ENCODE assay signal across 8 cellular contexts in genomic region chr18:35042389-35043066, GRCh38. TPM values are rescaled to one million over a fixed set of nuclear protein-coding genes. Genes with fewer than 3 reads are reported as not detected.
DNase-seq lines count a peak whose midpoint lies in the region; TF ChIP-seq lines count a peak whose summit lies in the region.

No MANE protein-coding gene starts in this region.

- CTCF ChIA-PET in activated naive CD4-positive, alpha-beta T cell treated with anti-CD3 and anti-CD28 coated beads for 36 hours (lab: Charles Lee), result interaction anchor here (5.7 kb wide), 1 partner anchor 14 kb away, joined by 65 read pairs; no protein-coding TSS in a partner anchor

- peak overlapping the region; percentile 80 to 89 (median 85) for H3K27ac ChIP-seq in sigmoid colon

- H3K27ac Mint-ChIP-seq in activated naive CD4-positive, alpha-beta T cell treated with anti-CD3 and anti-CD28 coated beads for 36 hours, result peak overlapping the region; percentile 95
- peak overlapping the region; percentile 91 for H3K27ac Mint-ChIP-seq in T-helper 2 cell treated with Interferon-gamma antibody and Interleukin-4, amounts not matched to agents 5 μg/mL and 100 μg/mL, for 36 hours

- 8 to 11% methylated on average over 5 of the region's 5 CpGs for WGBS in sigmoid colon, 2 donors

- H3K9me3 Mint-ChIP-seq in activated naive CD4-positive, alpha-beta T cell treated with anti-CD3 and anti-CD28 coated beads for 36 hours, result no peaks in the 10 kb centered on the region
- no peaks in the 10 kb centered on the region for H3K9me3 Mint-ChIP-seq in T-helper 2 cell treated with Interferon-gamma antibody and Interleukin-4, amounts not matched to agents 5 μg/mL and 100 μg/mL, for 36 hours

- H3K9me3 ChIP-seq in sigmoid colon, result no peaks in the 10 kb centered on the region

- DNase-seq in activated naive CD4-positive, alpha-beta T cell treated with anti-CD3 and anti-CD28 coated beads for 36 hours, result peak; percentile 20
- DNase-seq in activated naive CD4-positive, alpha-beta T cell (lab: John Stamatoyannopoulos, UW), result no peak
- DNase-seq in T-helper 2 cell treated with Interferon-gamma antibody and Interleukin-4, amounts not matched to agents 5 μg/mL and 100 μg/mL, for 36 hours (ENCODE audit: low spot score), result no peak
- peak; percentile 66 for DNase-seq in fibroblast of the aortic adventitia (ENCODE audit: low read depth)
- DNase-seq in sigmoid colon, result no peak
- DNase-seq in NCI-H1436 treated with DMSO at 0.1 percent for 48 hours (lab: John Stamatoyannopoulos, UW), result no peak
- DNase-seq in NCI-H226, result no peak
- DNase-seq in amniotic stem cell (lab: John Stamatoyannopoulos, UW), result no peak

- H3K4me3 ChIP-seq in fibroblast of the aortic adventitia (ENCODE audit: low read depth, low read length) (peak overlapping the region; percentile 97), sigmoid colon (peak overlapping the region in 3 of 4 donors; percentile 62 to 89 (median 76))

- no peak for TF ChIP-seq EP300 in sigmoid colon (IDR thresholded peaks at IDR 0.05)

- intact Hi-C loops in activated naive CD4-positive, alpha-beta T cell treated with anti-CD3 and anti-CD28 coated beads for 36 hours (cut with micrococcal nuclease), result loop anchor here (1.0 to 10.0 kb wide), 12 partner anchors 8 to 1082 kb away; partner anchors contain the start of genes ELP2, GALNT1, INO80C and SLC39A6
- intact Hi-C loops in sigmoid colon (cut with DNase I), result loop anchor here (5.0 kb wide), 2 partner anchors 65 to 75 kb away; no protein-coding TSS in a partner anchor

- H3K27me3 ChIP-seq in sigmoid colon, result no peaks in the 10 kb centered on the region

- peaks cover 2% of the 10 kb centered on the region for H3K36me3 Mint-ChIP-seq in activated naive CD4-positive, alpha-beta T cell treated with anti-CD3 and anti-CD28 coated beads for 36 hours (ENCODE audit: low read depth)
- peaks cover 2% of the 10 kb centered on the region for H3K36me3 Mint-ChIP-seq in T-helper 2 cell treated with Interferon-gamma antibody and Interleukin-4, amounts not matched to agents 5 μg/mL and 100 μg/mL, for 36 hours (ENCODE audit: low read depth)

- no peaks in the 10 kb centered on the region for H3K36me3 ChIP-seq in sigmoid colon

- no peaks in the 10 kb centered on the region for H3K27me3 Mint-ChIP-seq in activated naive CD4-positive, alpha-beta T cell treated with anti-CD3 and anti-CD28 coated beads for 36 hours (ENCODE audit: low read depth)
- no peaks in the 10 kb centered on the region for H3K27me3 Mint-ChIP-seq in T-helper 2 cell treated with Interferon-gamma antibody and Interleukin-4, amounts not matched to agents 5 μg/mL and 100 μg/mL, for 36 hours (ENCODE audit: low read depth)

- H3K4me3 Mint-ChIP-seq in activated naive CD4-positive, alpha-beta T cell treated with anti-CD3 and anti-CD28 coated beads for 36 hours, result peak overlapping the region; percentile 96
- H3K4me3 Mint-ChIP-seq in T-helper 2 cell treated with Interferon-gamma antibody and Interleukin-4, amounts not matched to agents 5 μg/mL and 100 μg/mL, for 36 hours, result peak overlapping the region; percentile 98

- peaks cover 71% of the 10 kb centered on the region for H3K4me1 Mint-ChIP-seq in activated naive CD4-positive, alpha-beta T cell treated with anti-CD3 and anti-CD28 coated beads for 36 hours (ENCODE audit: low read depth)
- peaks cover 56% of the 10 kb centered on the region for H3K4me1 Mint-ChIP-seq in T-helper 2 cell treated with Interferon-gamma antibody and Interleukin-4, amounts not matched to agents 5 μg/mL and 100 μg/mL, for 36 hours (ENCODE audit: low read depth)

- H3K4me1 ChIP-seq in sigmoid colon, result peaks cover 0 to 42% (median 33%) of the 10 kb centered on the region in 4 donors

- no peak for TF ChIP-seq POLR2A in sigmoid colon (IDR thresholded peaks at IDR 0.05)

- TF ChIP-seq CTCF in fibroblast of the aortic adventitia (IDR thresholded peaks at IDR 0.05; ENCODE audit: insufficient read depth, low read length), result peak; percentile 2
- no peak for TF ChIP-seq CTCF in sigmoid colon (IDR thresholded peaks at IDR 0.05)

RNA-seq across cellular contexts. Expression of gene MAPRE2, which starts 1.3 kb away (rescaled TPM):
- total RNA-seq in activated naive CD4-positive, alpha-beta T cell treated with anti-CD3 and anti-CD28 coated beads for 36 hours, result 10 to 100 TPM; 62.5 to 66.2 TPM
- total RNA-seq in fibroblast of the aortic adventitia (ENCODE audit: low replicate concordance), result 44.7 and 87.4 TPM in 2 replicates
- total RNA-seq in sigmoid colon, result 10 to 100 TPM; 14.0 to 31.6 (median 27.9) TPM
- polyA plus RNA-seq in sigmoid colon, result 10 to 100 TPM; 16.8 to 21.0 (median 19.1) TPM

Comparison
In these comparisons a context has a peak if more than half of its experiments do, and no peak if none do; other contexts are left out.
1. DNase-seq: peak in activated naive CD4-positive, alpha-beta T cell treated with anti-CD3 and anti-CD28 coated beads for 36 hours (single experiment) and fibroblast of the aortic adventitia (single experiment); none in activated naive CD4-positive, alpha-beta T cell (0 of 4), T-helper 2 cell treated with Interferon-gamma antibody and Interleukin-4, amounts not matched to agents 5 μg/mL and 100 μg/mL, for 36 hours (single experiment), sigmoid colon (single experiment), NCI-H1436 treated with DMSO at 0.1 percent for 48 hours (single experiment), NCI-H226 (single experiment) and amniotic stem cell (single experiment).